8 cellular contexts compared by ENCODE assay signal in genomic region chr6:45923831-45924391, GRCh38.
A peak's percentile ranks its signal among the peaks of the same experiment; 100 is the strongest.
DNase-seq lines count a peak whose midpoint lies in the region; ATAC-seq and TF ChIP-seq lines count a peak whose summit lies in the region.

No MANE protein-coding gene starts in this region.

- H3K4me2 ChIP-seq in H9 (ENCODE audit: insufficient read depth, insufficient read length, low read length): no peak overlapping the region

- no peak overlapping the region for H2BK120ac ChIP-seq in H9 (ENCODE audit: low read depth, low read length, poor library complexity, severe bottlenecking)

- H3K9me3 ChIP-seq in left lung (no peaks in the 10 kb centered on the region), H9 (ENCODE audit: control insufficient read depth, low read depth, low read length) (no peaks in the 10 kb centered on the region)

- no peaks in the 10 kb centered on the region for H3K23me2 ChIP-seq in H9 (ENCODE audit: insufficient read length, low read depth, low read length, poor library complexity, severe bottlenecking)

- no peak overlapping the region for H3K14ac ChIP-seq in H9 (ENCODE audit: insufficient read depth, low read length)

- H2AFZ ChIP-seq in H9 (ENCODE audit: low read length): no peak overlapping the region

- no peak overlapping the region for H2BK5ac ChIP-seq in H9 (ENCODE audit: insufficient read length, low read length)

- TF ChIP-seq CTCF in GM12865 (IDR thresholded peaks at IDR 0.05; ENCODE audit: insufficient read depth, low read depth, low read length, missing control alignments) (no peak), left lung (IDR thresholded peaks at IDR 0.05) (no peak), H9 (conservative IDR thresholded peaks at IDR 0.05) (no peak), osteocyte (IDR thresholded peaks at IDR 0.05) (no peak)

- peak; percentile 66 for ATAC-seq in GM21825 (IDR thresholded peaks at IDR 0.05; ENCODE audit: unreplicated experiment)
- peak; percentile 17 for ATAC-seq in left lung
- ATAC-seq in left ventricle myocardium superior: no peak

- H3T11ph ChIP-seq in H9 (ENCODE audit: low read length): no peak overlapping the region

- intact Hi-C loops in left lung (cut with DNase I): loop anchor here in 1 of 2 donors (10.0 kb wide), 1 partner anchor 1289 kb away; no protein-coding TSS in a partner anchor
- intact Hi-C loops in left ventricle myocardium superior (cut with micrococcal nuclease): no loop called here

- no peak overlapping the region for H2BK20ac ChIP-seq in H9 (ENCODE audit: low read depth, low read length, poor library complexity, severe bottlenecking)

- no peaks in the 10 kb centered on the region for H3K27me3 Mint-ChIP-seq in T-helper 1 cell treated with Interleukin-12 subunit alpha and Interleukin-12 subunit beta and Interleukin-4 antibody, amounts not matched to agents 30 μg/mL and 1 μg/mL, for 36 hours (ENCODE audit: low read depth)
- H3K27me3 Mint-ChIP-seq in H9 (ENCODE audit: low read depth): peaks cover 40% of the 10 kb centered on the region
- peaks cover 7% of the 10 kb centered on the region for H3K27me3 Mint-ChIP-seq in osteocyte (ENCODE audit: unreplicated experiment)

- H2BK12ac ChIP-seq in H9 (ENCODE audit: insufficient read length, low read depth, low read length): no peak overlapping the region

- H2BK15ac ChIP-seq in H9 (ENCODE audit: low read depth, low read length): no peak overlapping the region

- H3K4me3 ChIP-seq in GM12865 (ENCODE audit: low read depth, low read length) (no peak overlapping the region), left lung (no peak overlapping the region)

- peak overlapping the region; percentile 29 for H3K27ac Mint-ChIP-seq in T-helper 1 cell treated with Interleukin-12 subunit alpha and Interleukin-12 subunit beta and Interleukin-4 antibody, amounts not matched to agents 30 μg/mL and 1 μg/mL, for 36 hours
- H3K27ac Mint-ChIP-seq in H9: no peak overlapping the region
- H3K27ac Mint-ChIP-seq in osteocyte (ENCODE audit: unreplicated experiment): no peak overlapping the region

- no peak overlapping the region for H3K4ac ChIP-seq in H9 (ENCODE audit: low read depth, low read length)

- no peak overlapping the region for H3K18ac ChIP-seq in H9 (ENCODE audit: insufficient read length, low read depth, low read length)

- no peak overlapping the region for H3K23ac ChIP-seq in H9 (ENCODE audit: insufficient read length, low read depth, low read length)

- WGBS in H9 (ENCODE audit: extremely low coverage, insufficient read length, low lambda C conversion rate): no CpG with 5 or more reads among the region's 5 CpGs

- no peak overlapping the region for H3K9ac ChIP-seq in H9 (ENCODE audit: extremely low read depth, insufficient read length, low read length)

- H3K4me3 Mint-ChIP-seq in T-helper 1 cell treated with Interleukin-12 subunit alpha and Interleukin-12 subunit beta and Interleukin-4 antibody, amounts not matched to agents 30 μg/mL and 1 μg/mL, for 36 hours: no peak overlapping the region
- H3K4me3 Mint-ChIP-seq in H9 (no peak overlapping the region), osteocyte (ENCODE audit: unreplicated experiment) (no peak overlapping the region)

- no peaks in the 10 kb centered on the region for H3K4me1 ChIP-seq in left lung
- peaks cover 16% of the 10 kb centered on the region; the same call in 1 of the 2 replicates for H3K4me1 ChIP-seq in H9 (ENCODE audit: insufficient read depth, low read length)

- H2AK5ac ChIP-seq in H9 (ENCODE audit: insufficient read length, low read length): no peak overlapping the region

- DNase-seq in GM12865 (ENCODE audit: low read depth): peak; percentile 79
- DNase-seq in left lung: no peak
- no peak for DNase-seq in H9
- DNase-seq in osteocyte (ENCODE audit: extremely low spot score, unreplicated experiment): no peak
- no peak for DNase-seq in effector CD8-positive, alpha-beta T cell (lab: John Stamatoyannopoulos, UW)
- DNase-seq in left ventricle myocardium superior: no peak

- no peaks in the 10 kb centered on the region for H3K79me1 ChIP-seq in H9 (ENCODE audit: insufficient read depth, low read depth, low read length, poor library complexity, severe bottlenecking)

- H3K56ac ChIP-seq in H9 (ENCODE audit: insufficient read length, low read depth, low read length): no peak overlapping the region

- no peaks in the 10 kb centered on the region for H3K36me3 Mint-ChIP-seq in T-helper 1 cell treated with Interleukin-12 subunit alpha and Interleukin-12 subunit beta and Interleukin-4 antibody, amounts not matched to agents 30 μg/mL and 1 μg/mL, for 36 hours (ENCODE audit: low read depth)
- H3K36me3 Mint-ChIP-seq in H9 (ENCODE audit: insufficient read depth in 1 of 3, low read depth in 3 of 3) (peaks cover 0 to 1% (median 0%) of the 10 kb centered on the region in 3 experiments; a peak in 1 of 7 replicates), osteocyte (ENCODE audit: unreplicated experiment) (no peaks in the 10 kb centered on the region)

- no peaks in the 10 kb centered on the region for H3K9me3 Mint-ChIP-seq in T-helper 1 cell treated with Interleukin-12 subunit alpha and Interleukin-12 subunit beta and Interleukin-4 antibody, amounts not matched to agents 30 μg/mL and 1 μg/mL, for 36 hours
- no peaks in the 10 kb centered on the region; a peak in 2 of 5 replicates for H3K9me3 Mint-ChIP-seq in H9
- no peaks in the 10 kb centered on the region for H3K9me3 Mint-ChIP-seq in osteocyte (ENCODE audit: unreplicated experiment)

- H4K8ac ChIP-seq in H9 (replicated peaks; ENCODE audit: insufficient read length, low read depth, low read length): no peak overlapping the region

- H4K91ac ChIP-seq in H9 (ENCODE audit: insufficient read length, low read depth, low read length): no peak overlapping the region

- no peak overlapping the region for H3K27ac ChIP-seq in left lung
- H3K27ac ChIP-seq in H9 (ENCODE audit: insufficient read length, low read depth, low read length): no peak overlapping the region

- H4K20me1 ChIP-seq in H9 (ENCODE audit: control insufficient read depth, insufficient read depth, insufficient read length): no peaks in the 10 kb centered on the region

- H3K27me3 ChIP-seq in left lung: no peaks in the 10 kb centered on the region
- H3K27me3 ChIP-seq in H9 (ENCODE audit: insufficient read depth, low read length): no peaks in the 10 kb centered on the region

- no peak overlapping the region for H4K5ac ChIP-seq in H9 (ENCODE audit: insufficient read length, low read depth, low read length)

- H3K36me3 ChIP-seq in left lung: no peaks in the 10 kb centered on the region

- peaks cover 59% of the 10 kb centered on the region for H3K4me1 Mint-ChIP-seq in T-helper 1 cell treated with Interleukin-12 subunit alpha and Interleukin-12 subunit beta and Interleukin-4 antibody, amounts not matched to agents 30 μg/mL and 1 μg/mL, for 36 hours (ENCODE audit: low read depth)
- H3K4me1 Mint-ChIP-seq in H9: peaks cover 36 to 40% of the 10 kb centered on the region in 2 experiments
- peaks cover 29% of the 10 kb centered on the region for H3K4me1 Mint-ChIP-seq in osteocyte (ENCODE audit: unreplicated experiment)

- H3K79me2 ChIP-seq in H9 (ENCODE audit: insufficient read depth, low read length): no peaks in the 10 kb centered on the region
